In genomic region chr11:64451856-64452255, GRCh38 we compare ENCODE assay signal across 1 cellular context.
TF ChIP-seq lines count a peak whose summit lies in the region.

No MANE protein-coding gene starts in this region.

TF ChIP-seq in GM23338, 12 proteins besides CTCF, POLR2A, EP300 and RAD21 (continued from another document):
- TF ChIP-seq ZNF462 (CRISPR knock-in tag; IDR thresholded peaks at IDR 0.05) = no peak
- no peak for TF ChIP-seq EZH2 (IDR thresholded peaks at IDR 0.05; ENCODE audit: low read depth, unreplicated experiment)
